In genomic region chr3:152480282-152480953, GRCh38 we compare ENCODE assay signal across 1 cellular context.
A peak's percentile ranks its signal among the peaks of the same experiment; 100 is the strongest.
TF ChIP-seq lines count a peak whose summit lies in the region.

No MANE protein-coding gene starts in this region.

TF ChIP-seq in GM12878, 131 proteins besides CTCF, POLR2A, EP300 and RAD21 (continued from another document and continues in another):
- TF ChIP-seq, protein P1, sequence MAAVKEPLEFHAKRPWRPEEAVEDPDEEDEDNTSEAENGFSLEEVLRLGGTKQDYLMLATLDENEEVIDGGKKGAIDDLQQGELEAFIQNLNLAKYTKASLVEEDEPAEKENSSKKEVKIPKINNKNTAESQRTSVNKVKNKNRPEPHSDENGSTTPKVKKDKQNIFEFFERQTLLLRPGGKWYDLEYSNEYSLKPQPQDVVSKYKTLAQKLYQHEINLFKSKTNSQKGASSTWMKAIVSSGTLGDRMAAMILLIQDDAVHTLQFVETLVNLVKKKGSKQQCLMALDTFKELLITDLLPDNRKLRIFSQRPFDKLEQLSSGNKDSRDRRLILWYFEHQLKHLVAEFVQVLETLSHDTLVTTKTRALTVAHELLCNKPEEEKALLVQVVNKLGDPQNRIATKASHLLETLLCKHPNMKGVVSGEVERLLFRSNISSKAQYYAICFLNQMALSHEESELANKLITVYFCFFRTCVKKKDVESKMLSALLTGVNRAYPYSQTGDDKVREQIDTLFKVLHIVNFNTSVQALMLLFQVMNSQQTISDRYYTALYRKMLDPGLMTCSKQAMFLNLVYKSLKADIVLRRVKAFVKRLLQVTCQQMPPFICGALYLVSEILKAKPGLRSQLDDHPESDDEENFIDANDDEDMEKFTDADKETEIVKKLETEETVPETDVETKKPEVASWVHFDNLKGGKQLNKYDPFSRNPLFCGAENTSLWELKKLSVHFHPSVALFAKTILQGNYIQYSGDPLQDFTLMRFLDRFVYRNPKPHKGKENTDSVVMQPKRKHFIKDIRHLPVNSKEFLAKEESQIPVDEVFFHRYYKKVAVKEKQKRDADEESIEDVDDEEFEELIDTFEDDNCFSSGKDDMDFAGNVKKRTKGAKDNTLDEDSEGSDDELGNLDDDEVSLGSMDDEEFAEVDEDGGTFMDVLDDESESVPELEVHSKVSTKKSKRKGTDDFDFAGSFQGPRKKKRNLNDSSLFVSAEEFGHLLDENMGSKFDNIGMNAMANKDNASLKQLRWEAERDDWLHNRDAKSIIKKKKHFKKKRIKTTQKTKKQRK (IDR thresholded peaks at IDR 0.05; ENCODE audit: low read depth, low read length), result no peak
- TF ChIP-seq ASH2L (IDR thresholded peaks at IDR 0.05; ENCODE audit: borderline replicate concordance, low read depth), result no peak
- TF ChIP-seq RB1 (IDR thresholded peaks at IDR 0.05; ENCODE audit: borderline replicate concordance), result no peak; the same call in 1 of the 2 replicates
- TF ChIP-seq, protein P2, sequence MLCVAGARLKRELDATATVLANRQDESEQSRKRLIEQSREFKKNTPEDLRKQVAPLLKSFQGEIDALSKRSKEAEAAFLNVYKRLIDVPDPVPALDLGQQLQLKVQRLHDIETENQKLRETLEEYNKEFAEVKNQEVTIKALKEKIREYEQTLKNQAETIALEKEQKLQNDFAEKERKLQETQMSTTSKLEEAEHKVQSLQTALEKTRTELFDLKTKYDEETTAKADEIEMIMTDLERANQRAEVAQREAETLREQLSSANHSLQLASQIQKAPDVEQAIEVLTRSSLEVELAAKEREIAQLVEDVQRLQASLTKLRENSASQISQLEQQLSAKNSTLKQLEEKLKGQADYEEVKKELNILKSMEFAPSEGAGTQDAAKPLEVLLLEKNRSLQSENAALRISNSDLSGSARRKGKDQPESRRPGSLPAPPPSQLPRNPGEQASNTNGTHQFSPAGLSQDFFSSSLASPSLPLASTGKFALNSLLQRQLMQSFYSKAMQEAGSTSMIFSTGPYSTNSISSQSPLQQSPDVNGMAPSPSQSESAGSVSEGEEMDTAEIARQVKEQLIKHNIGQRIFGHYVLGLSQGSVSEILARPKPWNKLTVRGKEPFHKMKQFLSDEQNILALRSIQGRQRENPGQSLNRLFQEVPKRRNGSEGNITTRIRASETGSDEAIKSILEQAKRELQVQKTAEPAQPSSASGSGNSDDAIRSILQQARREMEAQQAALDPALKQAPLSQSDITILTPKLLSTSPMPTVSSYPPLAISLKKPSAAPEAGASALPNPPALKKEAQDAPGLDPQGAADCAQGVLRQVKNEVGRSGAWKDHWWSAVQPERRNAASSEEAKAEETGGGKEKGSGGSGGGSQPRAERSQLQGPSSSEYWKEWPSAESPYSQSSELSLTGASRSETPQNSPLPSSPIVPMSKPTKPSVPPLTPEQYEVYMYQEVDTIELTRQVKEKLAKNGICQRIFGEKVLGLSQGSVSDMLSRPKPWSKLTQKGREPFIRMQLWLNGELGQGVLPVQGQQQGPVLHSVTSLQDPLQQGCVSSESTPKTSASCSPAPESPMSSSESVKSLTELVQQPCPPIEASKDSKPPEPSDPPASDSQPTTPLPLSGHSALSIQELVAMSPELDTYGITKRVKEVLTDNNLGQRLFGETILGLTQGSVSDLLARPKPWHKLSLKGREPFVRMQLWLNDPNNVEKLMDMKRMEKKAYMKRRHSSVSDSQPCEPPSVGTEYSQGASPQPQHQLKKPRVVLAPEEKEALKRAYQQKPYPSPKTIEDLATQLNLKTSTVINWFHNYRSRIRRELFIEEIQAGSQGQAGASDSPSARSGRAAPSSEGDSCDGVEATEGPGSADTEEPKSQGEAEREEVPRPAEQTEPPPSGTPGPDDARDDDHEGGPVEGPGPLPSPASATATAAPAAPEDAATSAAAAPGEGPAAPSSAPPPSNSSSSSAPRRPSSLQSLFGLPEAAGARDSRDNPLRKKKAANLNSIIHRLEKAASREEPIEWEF (IDR thresholded peaks at IDR 0.05; ENCODE audit: insufficient replicate concordance, low read depth, low read length), result peak; percentile 86
- TF ChIP-seq TCF7 (IDR thresholded peaks at IDR 0.05; ENCODE audit: borderline replicate concordance), result peak; percentile 77; the same call in 1 of the 2 replicates
- peak; percentile 96 for TF ChIP-seq SKIL (IDR thresholded peaks at IDR 0.05; ENCODE audit: low read depth, poor library complexity, severe bottlenecking)
- TF ChIP-seq ZBED1 (IDR thresholded peaks at IDR 0.05; ENCODE audit: borderline replicate concordance), result peak; percentile 96; the same call in 1 of the 2 replicates
- peak; percentile 42; the same call in 1 of the 2 replicates for TF ChIP-seq CHD2 (IDR thresholded peaks at IDR 0.05; ENCODE audit: borderline replicate concordance, low read depth, low read length)
- no peak for TF ChIP-seq TCF12 (IDR thresholded peaks at IDR 0.05; ENCODE audit: low read depth, low read length)
- peak; percentile 80; the same call in 1 of the 2 replicates for TF ChIP-seq PAX5 (IDR thresholded peaks at IDR 0.05; ENCODE audit: borderline replicate concordance, low read depth, low read length)
- no peak for TF ChIP-seq SUPT20H (IDR thresholded peaks at IDR 0.05; ENCODE audit: borderline replicate concordance, control insufficient read depth, low read depth, low read length)
- peak; percentile 99 for TF ChIP-seq ATF2 (IDR thresholded peaks at IDR 0.05; ENCODE audit: low read length)
- peak in 1 of 2 experiments; percentile 80; a peak in 1 of 4 replicates for TF ChIP-seq CEBPB (IDR thresholded peaks at IDR 0.05; ENCODE audit: borderline replicate concordance in 1 of 2, low read depth in 2 of 2, low read length in 2 of 2)
- peak; percentile 72 for TF ChIP-seq RELA (IDR thresholded peaks at IDR 0.05; ENCODE audit: borderline replicate concordance, partially characterized antibody)
- TF ChIP-seq KLF5 (IDR thresholded peaks at IDR 0.05; ENCODE audit: partially characterized antibody), result peak; percentile 49
- peak; percentile 98 for TF ChIP-seq IKZF1 (conservative IDR thresholded peaks at IDR 0.05)
- TF ChIP-seq EGR1 (IDR thresholded peaks at IDR 0.05; ENCODE audit: borderline replicate concordance in 1 of 2, low read depth in 2 of 2, low read length in 2 of 2), result no peak
- TF ChIP-seq MEF2A (IDR thresholded peaks at IDR 0.05; ENCODE audit: insufficient read depth, low read depth, low read length), result peak; percentile 100
- no peak for TF ChIP-seq NFXL1 (IDR thresholded peaks at IDR 0.05; ENCODE audit: borderline replicate concordance)
- TF ChIP-seq STAT1 (conservative IDR thresholded peaks at IDR 0.05), result no peak
- peak; percentile 100 for TF ChIP-seq NFIC (IDR thresholded peaks at IDR 0.05; ENCODE audit: low read depth, low read length)
- peak; percentile 95 for TF ChIP-seq ATF7 (IDR thresholded peaks at IDR 0.05; ENCODE audit: low read depth)
- TF ChIP-seq ZNF24 (IDR thresholded peaks at IDR 0.05), result peak; percentile 92
- TF ChIP-seq, protein P3, sequence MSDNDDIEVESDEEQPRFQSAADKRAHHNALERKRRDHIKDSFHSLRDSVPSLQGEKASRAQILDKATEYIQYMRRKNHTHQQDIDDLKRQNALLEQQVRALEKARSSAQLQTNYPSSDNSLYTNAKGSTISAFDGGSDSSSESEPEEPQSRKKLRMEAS (IDR thresholded peaks at IDR 0.05; ENCODE audit: low read depth, low read length), result no peak
- no peak for TF ChIP-seq RFX5 (IDR thresholded peaks at IDR 0.05; ENCODE audit: low read depth, low read length)
- no peak for TF ChIP-seq RBBP5 (conservative IDR thresholded peaks at IDR 0.05)
- peak; percentile 96; the same call in 1 of the 2 replicates for TF ChIP-seq ZNF217 (IDR thresholded peaks at IDR 0.05)
- TF ChIP-seq GATAD2B (conservative IDR thresholded peaks at IDR 0.05; ENCODE audit: low read depth), result 0 out of 2 replicates have a peak, but pooled peaks have one; percentile 56
- peak in 1 of 2 experiments; percentile 66; a peak in 1 of 4 replicates for TF ChIP-seq ETV6 (conservative IDR thresholded peaks at IDR 0.05 in 1 of 2, IDR thresholded peaks at IDR 0.05 in 1 of 2; ENCODE audit: borderline replicate concordance in 1 of 2, low read depth in 1 of 2)
- peak; percentile 20; the same call in 1 of the 2 replicates for TF ChIP-seq ZNF384 (IDR thresholded peaks at IDR 0.05; ENCODE audit: borderline replicate concordance, low read depth, low read length)
- peak; percentile 45; the same call in 1 of the 2 replicates for TF ChIP-seq RAD51 (IDR thresholded peaks at IDR 0.05)
- peak; percentile 92 for TF ChIP-seq BMI1 (IDR thresholded peaks at IDR 0.05; ENCODE audit: borderline replicate concordance)
- peak; percentile 52 for TF ChIP-seq PKNOX1 (IDR thresholded peaks at IDR 0.05)
- TF ChIP-seq E2F8 (IDR thresholded peaks at IDR 0.05; ENCODE audit: low read depth, partially characterized antibody), result peak; percentile 67
- 0 out of 2 replicates have a peak, but pooled peaks have one; percentile 26 for TF ChIP-seq CREB1 (IDR thresholded peaks at IDR 0.05; ENCODE audit: low read depth)
- peak; percentile 100 for TF ChIP-seq MEF2B (IDR thresholded peaks at IDR 0.05; ENCODE audit: partially characterized antibody, poor library complexity, severe bottlenecking)
- TF ChIP-seq SMAD5 (IDR thresholded peaks at IDR 0.05; ENCODE audit: low read depth), result no peak
- no peak for TF ChIP-seq SREBF1 (IDR thresholded peaks at IDR 0.05; ENCODE audit: low read length)
- TF ChIP-seq SIN3A (IDR thresholded peaks at IDR 0.05; ENCODE audit: low read depth, low read length), result no peak
- TF ChIP-seq HSF1 (IDR thresholded peaks at IDR 0.05; ENCODE audit: low read depth, low read length), result 0 out of 2 replicates have a peak, but pooled peaks have one; percentile 15
- TF ChIP-seq, protein P4, sequence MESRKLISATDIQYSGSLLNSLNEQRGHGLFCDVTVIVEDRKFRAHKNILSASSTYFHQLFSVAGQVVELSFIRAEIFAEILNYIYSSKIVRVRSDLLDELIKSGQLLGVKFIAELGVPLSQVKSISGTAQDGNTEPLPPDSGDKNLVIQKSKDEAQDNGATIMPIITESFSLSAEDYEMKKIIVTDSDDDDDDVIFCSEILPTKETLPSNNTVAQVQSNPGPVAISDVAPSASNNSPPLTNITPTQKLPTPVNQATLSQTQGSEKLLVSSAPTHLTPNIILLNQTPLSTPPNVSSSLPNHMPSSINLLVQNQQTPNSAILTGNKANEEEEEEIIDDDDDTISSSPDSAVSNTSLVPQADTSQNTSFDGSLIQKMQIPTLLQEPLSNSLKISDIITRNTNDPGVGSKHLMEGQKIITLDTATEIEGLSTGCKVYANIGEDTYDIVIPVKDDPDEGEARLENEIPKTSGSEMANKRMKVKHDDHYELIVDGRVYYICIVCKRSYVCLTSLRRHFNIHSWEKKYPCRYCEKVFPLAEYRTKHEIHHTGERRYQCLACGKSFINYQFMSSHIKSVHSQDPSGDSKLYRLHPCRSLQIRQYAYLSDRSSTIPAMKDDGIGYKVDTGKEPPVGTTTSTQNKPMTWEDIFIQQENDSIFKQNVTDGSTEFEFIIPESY (IDR thresholded peaks at IDR 0.05), result no peak
